Comparison of ENCODE assay signal across 14 cellular contexts in genomic region chr2:168515502-168515901, GRCh38. TPM values are rescaled to one million over a fixed set of nuclear protein-coding genes. Genes with fewer than 3 reads are reported as not detected.
DNase-seq lines count a peak whose midpoint lies in the region; ATAC-seq, FAIRE-seq and TF ChIP-seq lines count a peak whose summit lies in the region.
"Had no signal": no experiment of that assay in that cellular context is flagged by ENCODE, and none has a peak within 500 bp of the region (broad histone marks: within the 10 kb centered on the region; RNA-seq: fewer than 3 reads in every experiment).

No MANE protein-coding gene starts in this region.

- CTCF ChIA-PET in WTC11 (lab: Charles Lee): no interaction called here

- no peaks in the 10 kb centered on the region for H4K20me1 ChIP-seq in keratinocyte (ENCODE audit: control insufficient read depth, extremely low read depth, insufficient read depth, low read length)

- H3K4me2 ChIP-seq in keratinocyte (ENCODE audit: control insufficient read depth, extremely low read depth, insufficient read depth, low read depth, low read length): peak overlapping the region; percentile 74

- no peaks in the 10 kb centered on the region for H3K36me3 ChIP-seq in keratinocyte (ENCODE audit: control insufficient read depth in 2 of 2, extremely low read depth in 1 of 2, insufficient read depth in 2 of 2, low read length in 2 of 2)
- H3K36me3 ChIP-seq in thoracic aorta: no peaks in the 10 kb centered on the region

- no peaks in the 10 kb centered on the region for H3K36me3 Mint-ChIP-seq in chondrocyte (ENCODE audit: low read depth)
- H3K36me3 Mint-ChIP-seq in WTC11: no peaks in the 10 kb centered on the region

- H3K4me1 ChIP-seq in keratinocyte (ENCODE audit: control insufficient read depth, extremely low read depth, insufficient read depth, low read length): peaks cover 41% of the 10 kb centered on the region
- peaks cover 16 to 40% of the 10 kb centered on the region in 2 donors for H3K4me1 ChIP-seq in thoracic aorta (ENCODE audit: control insufficient read depth in 1 of 2, low read depth in 2 of 2)

- TF ChIP-seq CTCF in chondrocyte (IDR thresholded peaks at IDR 0.05) (no peak), keratinocyte (optimal IDR thresholded peaks at IDR 0.05 in 1 of 3, IDR thresholded peaks at IDR 0.05 in 1 of 3, conservative IDR thresholded peaks at IDR 0.05 in 1 of 3; ENCODE audit: extremely low read depth in 1 of 3, insufficient read depth in 2 of 3, low read length in 3 of 3) (no peak), thoracic aorta (IDR thresholded peaks at IDR 0.05) (no peak), WTC11 (IDR thresholded peaks at IDR 0.05) (no peak)

- H3K27ac ChIP-seq in keratinocyte (ENCODE audit: control insufficient read depth, insufficient read depth, low read length) (peak overlapping the region; percentile 38), thoracic aorta (peak overlapping the region in 1 of 2 donors; percentile 25)
- H3K27ac ChIP-seq: HL-60 had no signal

- H3K9me1 ChIP-seq in keratinocyte (ENCODE audit: control insufficient read depth, extremely low read depth, insufficient read depth, low read length): peaks cover 2% of the 10 kb centered on the region

- H2AFZ ChIP-seq in keratinocyte (ENCODE audit: control insufficient read depth, low read length): no peak overlapping the region

- peak overlapping the region in 2 of 3 experiments; percentile 9 to 11 for H3K4me3 ChIP-seq in keratinocyte (ENCODE audit: control insufficient read depth in 2 of 3, extremely low read depth in 1 of 3, insufficient read depth in 2 of 3, low read depth in 1 of 3, low read length in 3 of 3)
- H3K4me3 ChIP-seq in thoracic aorta: no peak overlapping the region

- no peak overlapping the region for H3K9ac ChIP-seq in keratinocyte (ENCODE audit: control insufficient read depth, extremely low read depth, insufficient read depth, low read length)

- H3K4me1 Mint-ChIP-seq in chondrocyte (ENCODE audit: low read depth) (peaks cover 63% of the 10 kb centered on the region), WTC11 (peaks cover 31% of the 10 kb centered on the region)

- no peaks in the 10 kb centered on the region for H3K27me3 ChIP-seq in keratinocyte (ENCODE audit: control insufficient read depth, extremely low read depth, insufficient read depth, low read length)
- H3K27me3 ChIP-seq in thoracic aorta (replicated peaks; ENCODE audit: insufficient read depth): no peaks in the 10 kb centered on the region

- H3K79me2 ChIP-seq in keratinocyte (ENCODE audit: control insufficient read depth, insufficient read depth, low read length): peaks cover 57% of the 10 kb centered on the region

- H3K4me3 Mint-ChIP-seq in chondrocyte (ENCODE audit: unreplicated experiment) (peak overlapping the region; percentile 15), WTC11 (no peak overlapping the region)
- H3K4me3 Mint-ChIP-seq: stimulated activated naive CD8-positive, alpha-beta T cell treated with anti-CD3 and anti-CD28 coated beads, Interleukin-15, Interleukin-2, amounts not matched to agents 100 ng/mL and 50 ng/mL, for 24 hours had no signal

- H3K27ac Mint-ChIP-seq in chondrocyte (ENCODE audit: unreplicated experiment): peak overlapping the region; percentile 87
- H3K27ac Mint-ChIP-seq in WTC11: no peak overlapping the region
- H3K27ac Mint-ChIP-seq: stimulated activated naive CD8-positive, alpha-beta T cell treated with anti-CD3 and anti-CD28 coated beads, Interleukin-15, Interleukin-2, amounts not matched to agents 100 ng/mL and 50 ng/mL, for 24 hours had no signal

- H3K27me3 Mint-ChIP-seq in chondrocyte (ENCODE audit: low read depth): no peaks in the 10 kb centered on the region
- H3K27me3 Mint-ChIP-seq in WTC11 (ENCODE audit: low read depth): no peaks in the 10 kb centered on the region
- H3K27me3 Mint-ChIP-seq: stimulated activated naive CD8-positive, alpha-beta T cell treated with anti-CD3 and anti-CD28 coated beads, Interleukin-15, Interleukin-2, amounts not matched to agents 100 ng/mL and 50 ng/mL, for 24 hours had no signal

- ATAC-seq in thoracic aorta (ENCODE audit: insufficient number of reproducible peaks, low FRiP score, low read depth) (peak; percentile 82), HG03457 (IDR thresholded peaks at IDR 0.05; ENCODE audit: unreplicated experiment) (no peak), WTC11 (no peak), GM21529 (IDR thresholded peaks at IDR 0.05; ENCODE audit: unreplicated experiment) (no peak)

- POLR2A ChIA-PET in WTC11 (lab: Charles Lee): no interaction called here

- H3K9me3 ChIP-seq in keratinocyte (ENCODE audit: control insufficient read depth, low read depth, low read length) (no peaks in the 10 kb centered on the region), thoracic aorta (no peaks in the 10 kb centered on the region)

- H3K9me3 Mint-ChIP-seq in chondrocyte (ENCODE audit: low read depth): no peaks in the 10 kb centered on the region
- H3K9me3 Mint-ChIP-seq in WTC11: no peaks in the 10 kb centered on the region
- H3K9me3 Mint-ChIP-seq: stimulated activated naive CD8-positive, alpha-beta T cell treated with anti-CD3 and anti-CD28 coated beads, Interleukin-15, Interleukin-2, amounts not matched to agents 100 ng/mL and 50 ng/mL, for 24 hours had no signal

- dilution Hi-C loops in keratinocyte (cut with MboI; ENCODE audit: extremely low pct_ligation_motif_present, low sequenced_read_pairs): no loop called here

- peak; percentile 34 for DNase-seq in HS-27A (ENCODE audit: low read depth)
- DNase-seq in chondrocyte (ENCODE audit: low spot score): no peak
- DNase-seq in keratinocyte (ENCODE audit: low read depth, low spot score): no peak
- DNase-seq in thoracic aorta (ENCODE audit: low spot score): no peak
- DNase-seq in OCI-M1 (lab: John Stamatoyannopoulos, UW): no peak
- no peak for DNase-seq in WTC11 (ENCODE audit: low spot score)
- DNase-seq: mesendoderm, NCI-H1694 treated with DMSO at 0.1 percent for 48 hours had no signal

- FAIRE-seq in keratinocyte (lab: Jason Lieb, UNC): peak; percentile 87
- FAIRE-seq: G401.6, TTC549 had no signal

TF ChIP-seq in WTC11, 78 proteins besides CTCF, POLR2A, EP300 and RAD21 (continues in another document):
- TF ChIP-seq MAX (CRISPR knock-in tag; IDR thresholded peaks at IDR 0.05): no peak
- no peak for TF ChIP-seq PRRX2 (CRISPR knock-in tag; IDR thresholded peaks at IDR 0.05)
- no peak for TF ChIP-seq ZMAT4 (CRISPR knock-in tag; IDR thresholded peaks at IDR 0.05)
- no peak for TF ChIP-seq AFF4 (CRISPR knock-in tag; IDR thresholded peaks at IDR 0.05; ENCODE audit: borderline replicate concordance)
- no peak for TF ChIP-seq RELA (CRISPR knock-in tag; IDR thresholded peaks at IDR 0.05; ENCODE audit: borderline replicate concordance)
- no peak for TF ChIP-seq CDX4 (CRISPR knock-in tag; IDR thresholded peaks at IDR 0.05; ENCODE audit: borderline replicate concordance)
- no peak for TF ChIP-seq RORB (CRISPR knock-in tag; IDR thresholded peaks at IDR 0.05)
- no peak for TF ChIP-seq TEAD4 (CRISPR knock-in tag; IDR thresholded peaks at IDR 0.05)

RNA-seq across cellular contexts. Expression of gene CERS6, which starts 59.4 kb away (rescaled TPM):
- total RNA-seq in chondrocyte (29.8 to 45.9 TPM (median 30.8 TPM) in 3 replicates), thoracic aorta (10 to 100 TPM; 13.7 to 15.8 TPM), WTC11 (2021) (16.0 to 17.3 TPM (median 16.6 TPM) in 3 replicates)
- 11.3 to 19.5 TPM (median 15.6 TPM) in 3 replicates for polyA plus RNA-seq in keratinocyte
- polyA plus RNA-seq in keratinocyte (2011; ENCODE audit: low read depth): 4.3 TPM
- 7.2 and 12.7 TPM in 2 replicates for polyA plus RNA-seq in keratinocyte (2011; cell fraction: cytosol; rRNA removed)
- 19.8 and 22.8 TPM in 2 replicates for polyA plus RNA-seq in keratinocyte (2011; cell fraction: nucleus; rRNA removed)
- polyA plus RNA-seq in keratinocyte (2012; ENCODE audit: low replicate concordance): 11.1 and 20.4 TPM in 2 replicates
- 16.4 to 29.3 TPM (median 17.2 TPM) in 3 replicates for polyA minus RNA-seq in keratinocyte
- 12.5 TPM for polyA minus RNA-seq in keratinocyte (2011; cell fraction: cytosol; rRNA and poly(A)+ RNA removed)
- polyA minus RNA-seq in keratinocyte (2011; cell fraction: nucleus; rRNA and poly(A)+ RNA removed): 23.8 and 47.7 TPM in 2 replicates
